ENCODE assay signal across 17 cellular contexts in genomic region chr7:127702253-127702652, GRCh38. TPM values are rescaled to one million over a fixed set of nuclear protein-coding genes. Genes with fewer than 3 reads are reported as not detected.
DNase-seq lines count a peak whose midpoint lies in the region; FAIRE-seq and TF ChIP-seq lines count a peak whose summit lies in the region.
"Had no signal": no experiment of that assay in that cellular context is flagged by ENCODE, and none has a peak within 500 bp of the region (broad histone marks: within the 10 kb centered on the region; RNA-seq: fewer than 3 reads in every experiment).

No MANE protein-coding gene starts in this region.

- peaks cover 16% of the 10 kb centered on the region for H3K36me3 Mint-ChIP-seq in activated naive CD8-positive, alpha-beta T cell
- H3K36me3 Mint-ChIP-seq in activated naive CD8-positive, alpha-beta T cell treated with anti-CD3 and anti-CD28 coated beads for 36 hours: peaks cover 16% of the 10 kb centered on the region
- peaks cover 18% of the 10 kb centered on the region for H3K36me3 Mint-ChIP-seq in astrocyte (ENCODE audit: low read depth, unreplicated experiment)
- H3K36me3 Mint-ChIP-seq in neural progenitor cell: peaks cover 18% of the 10 kb centered on the region

- H3K4me3 Mint-ChIP-seq in activated naive CD8-positive, alpha-beta T cell: no peak overlapping the region
- no peak overlapping the region for H3K4me3 Mint-ChIP-seq in activated naive CD8-positive, alpha-beta T cell treated with anti-CD3 and anti-CD28 coated beads for 36 hours
- H3K4me3 Mint-ChIP-seq in astrocyte (ENCODE audit: unreplicated experiment) (no peak overlapping the region), neural progenitor cell (no peak overlapping the region)
- H3K4me3 Mint-ChIP-seq: CD8-positive, alpha-beta memory T cell; H9 had no signal

- H3K79me2 ChIP-seq in astrocyte (ENCODE audit: insufficient read depth, low read length) (peaks cover 52% of the 10 kb centered on the region), neural progenitor cell (ENCODE audit: low read depth) (peaks cover 4% of the 10 kb centered on the region)

- FAIRE-seq in astrocyte (lab: Jason Lieb, UNC): peak; percentile 5
- FAIRE-seq: GM12878, GM18507 had no signal

- H3K27me3 ChIP-seq in astrocyte (ENCODE audit: insufficient read depth, low read length) (no peaks in the 10 kb centered on the region), neural progenitor cell (no peaks in the 10 kb centered on the region)
- H3K27me3 ChIP-seq: BLaER1 had no signal

- H3F3A ChIP-seq in neural progenitor cell (ENCODE audit: low read depth): no peaks in the 10 kb centered on the region

- peaks cover 7% of the 10 kb centered on the region for H3K4me1 Mint-ChIP-seq in activated naive CD8-positive, alpha-beta T cell (ENCODE audit: low read depth)
- peaks cover 4% of the 10 kb centered on the region for H3K4me1 Mint-ChIP-seq in activated naive CD8-positive, alpha-beta T cell treated with anti-CD3 and anti-CD28 coated beads for 36 hours
- peaks cover 6% of the 10 kb centered on the region for H3K4me1 Mint-ChIP-seq in astrocyte (ENCODE audit: low read depth, unreplicated experiment)
- no peaks in the 10 kb centered on the region for H3K4me1 Mint-ChIP-seq in neural progenitor cell

- H3K9me3 Mint-ChIP-seq in activated naive CD8-positive, alpha-beta T cell (ENCODE audit: low read depth): no peaks in the 10 kb centered on the region
- H3K9me3 Mint-ChIP-seq in activated naive CD8-positive, alpha-beta T cell treated with anti-CD3 and anti-CD28 coated beads for 36 hours: no peaks in the 10 kb centered on the region
- H3K9me3 Mint-ChIP-seq in astrocyte (ENCODE audit: unreplicated experiment) (no peaks in the 10 kb centered on the region), neural progenitor cell (no peaks in the 10 kb centered on the region)
- H3K9me3 Mint-ChIP-seq: CD8-positive, alpha-beta memory T cell; H9 had no signal

- TF ChIP-seq CTCF in astrocyte (IDR thresholded peaks at IDR 0.05; ENCODE audit: insufficient read depth, low read depth, low read length): no peak
- no peak for TF ChIP-seq CTCF in neural progenitor cell (IDR thresholded peaks at IDR 0.05)

- H3K4me2 ChIP-seq in astrocyte (ENCODE audit: low read length) (no peak overlapping the region), neural progenitor cell (no peak overlapping the region)
- H3K4me2 ChIP-seq: BLaER1 had no signal

- H4K20me1 ChIP-seq in astrocyte (ENCODE audit: insufficient read depth, low read length): peaks cover 88% of the 10 kb centered on the region
- peaks cover 18% of the 10 kb centered on the region for H4K20me1 ChIP-seq in neural progenitor cell (ENCODE audit: low read depth)

- H3K27ac Mint-ChIP-seq in activated naive CD8-positive, alpha-beta T cell: peak overlapping the region; percentile 46
- no peak overlapping the region for H3K27ac Mint-ChIP-seq in activated naive CD8-positive, alpha-beta T cell treated with anti-CD3 and anti-CD28 coated beads for 36 hours
- H3K27ac Mint-ChIP-seq in astrocyte (ENCODE audit: unreplicated experiment): no peak overlapping the region
- H3K27ac Mint-ChIP-seq in neural progenitor cell: peak overlapping the region; percentile 40
- H3K27ac Mint-ChIP-seq: H9 had no signal

- no peaks in the 10 kb centered on the region for H3K27me3 Mint-ChIP-seq in activated naive CD8-positive, alpha-beta T cell
- H3K27me3 Mint-ChIP-seq in activated naive CD8-positive, alpha-beta T cell treated with anti-CD3 and anti-CD28 coated beads for 36 hours: no peaks in the 10 kb centered on the region
- no peaks in the 10 kb centered on the region for H3K27me3 Mint-ChIP-seq in astrocyte (ENCODE audit: low read depth, unreplicated experiment)
- no peaks in the 10 kb centered on the region for H3K27me3 Mint-ChIP-seq in neural progenitor cell (ENCODE audit: insufficient read depth, low read depth)
- H3K27me3 Mint-ChIP-seq: CD8-positive, alpha-beta memory T cell had no signal

- DNase-seq in NCI-H2029 (lab: John Stamatoyannopoulos, UW) (peak; percentile 47), NCI-H2029 treated with DMSO at 0.1 percent for 48 hours (lab: John Stamatoyannopoulos, UW) (no peak), astrocyte (ENCODE audit: low read depth) (no peak), neural progenitor cell (ENCODE audit: low spot score) (no peak), RPMI8226 (no peak)
- no peak for DNase-seq in activated naive CD8-positive, alpha-beta T cell treated with anti-CD3 and anti-CD28 coated beads for 36 hours
- DNase-seq in stimulated activated CD4-positive, alpha-beta T cell treated with anti-CD3 and anti-CD28 coated beads, Interleukin-4, amount 100 ng/mL, for 1 hour: no peak
- DNase-seq: AML-193; Caco-2; CD8-positive, alpha-beta memory T cell; GOT3; H9 had no signal

- H3K9ac ChIP-seq in astrocyte (ENCODE audit: low read length) (no peak overlapping the region), neural progenitor cell (no peak overlapping the region)
- H3K9ac ChIP-seq: BLaER1 had no signal

- no peak overlapping the region for H3K4me3 ChIP-seq in astrocyte (ENCODE audit: insufficient read depth, low read depth, low read length)
- no peak overlapping the region for H3K4me3 ChIP-seq in neural progenitor cell
- H3K4me3 ChIP-seq: BLaER1, GM12878 had no signal

- peaks cover 2% of the 10 kb centered on the region for H3K4me1 ChIP-seq in astrocyte (ENCODE audit: insufficient read depth, low read length)
- H3K4me1 ChIP-seq in neural progenitor cell: no peaks in the 10 kb centered on the region
- H3K4me1 ChIP-seq: BLaER1, Caco-2 had no signal

- H3K36me3 ChIP-seq in astrocyte (ENCODE audit: insufficient read depth, low read length) (peaks cover 68% of the 10 kb centered on the region), neural progenitor cell (peaks cover 9% of the 10 kb centered on the region)

- no peak overlapping the region for H3K27ac ChIP-seq in astrocyte (ENCODE audit: low read depth, low read length)
- H3K27ac ChIP-seq in neural progenitor cell: no peak overlapping the region
- H3K27ac ChIP-seq: 22Rv1, BLaER1 had no signal

- no peaks in the 10 kb centered on the region for H3K9me3 ChIP-seq in astrocyte (ENCODE audit: insufficient read depth, low read depth, low read length)
- H3K9me3 ChIP-seq in neural progenitor cell (ENCODE audit: low read depth): no peaks in the 10 kb centered on the region
- H3K9me3 ChIP-seq: BLaER1, Caco-2 had no signal

- no peak overlapping the region for H2AFZ ChIP-seq in astrocyte (ENCODE audit: low read depth, low read length)
- H2AFZ ChIP-seq in neural progenitor cell (replicated peaks): no peak overlapping the region

RNA-seq across cellular contexts. Expression of gene SND1, which starts 50.3 kb away (rescaled TPM):
- total RNA-seq in activated naive CD8-positive, alpha-beta T cell treated with anti-CD3 and anti-CD28 coated beads for 36 hours: 100 to 1,000 TPM; 192 to 201 TPM
- total RNA-seq in astrocyte (267 and 278 TPM in 2 replicates), neural progenitor cell (ENCODE audit: low replicate concordance) (146 and 154 TPM in 2 replicates)

Comparison
In these comparisons a context has a peak if more than half of its experiments do, and no peak if none do; other contexts are left out.
1. H3K27ac Mint-ChIP-seq: peak in activated naive CD8-positive, alpha-beta T cell (single experiment) and neural progenitor cell (single experiment); none in activated naive CD8-positive, alpha-beta T cell treated with anti-CD3 and anti-CD28 coated beads for 36 hours (single experiment) and astrocyte (single experiment).